Comparison of ENCODE assay signal across 19 cellular contexts in the genomic region with DNA sequence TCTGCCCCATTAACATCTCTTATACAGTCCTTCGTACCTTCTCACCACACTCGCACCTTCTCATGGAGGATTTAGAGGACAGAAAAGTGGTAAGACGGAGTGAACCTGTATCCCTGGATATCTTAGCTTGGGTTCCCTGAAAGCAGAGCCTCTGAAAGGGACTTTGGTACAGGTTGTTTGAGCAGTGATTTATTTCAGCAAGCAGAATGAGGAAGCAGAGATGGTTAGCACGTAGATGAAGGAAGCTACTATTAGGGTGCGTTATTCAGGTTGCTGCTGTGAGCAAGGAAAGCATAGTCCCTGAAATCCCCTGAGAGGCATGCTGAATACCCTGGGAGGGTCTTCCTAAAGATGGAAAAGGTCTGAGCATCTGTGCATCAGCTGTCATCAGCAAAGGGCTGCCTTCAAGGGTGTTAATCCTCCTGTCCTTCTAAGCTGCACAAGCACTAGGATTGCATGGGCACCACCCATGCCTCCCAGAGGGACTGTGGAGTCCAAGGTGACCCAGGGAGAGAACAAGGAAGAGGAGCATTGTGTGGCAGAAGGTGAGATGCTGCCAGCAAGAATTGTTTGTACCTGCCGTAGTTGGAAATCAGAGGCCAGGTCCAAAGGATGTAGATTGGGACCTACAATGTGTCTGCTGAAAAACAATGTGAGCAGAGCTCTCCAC.
A peak's percentile ranks its signal among the peaks of the same experiment; 100 is the strongest.
DNase-seq lines count a peak whose midpoint lies in the region; ATAC-seq, FAIRE-seq and TF ChIP-seq lines count a peak whose summit lies in the region.
"Had no signal": no experiment of that assay in that cellular context is flagged by ENCODE, and none has a peak within 500 bp of the region (broad histone marks: within the 10 kb centered on the region; RNA-seq: fewer than 3 reads in every experiment).

No MANE protein-coding gene starts in this region.

- H3K4me3 ChIP-seq in bronchial epithelial cell (ENCODE audit: low read depth, low read length) = no peak overlapping the region
- H3K4me3 ChIP-seq: BLaER1, GM12878, GM23248 had no signal

- H3K36me3 ChIP-seq in bronchial epithelial cell (ENCODE audit: control insufficient read depth, insufficient read depth, low read length) = no peaks in the 10 kb centered on the region
- H3K36me3 ChIP-seq: BLaER1 had no signal

- no peaks in the 10 kb centered on the region for H3K27me3 ChIP-seq in bronchial epithelial cell (ENCODE audit: control insufficient read depth, insufficient read depth, low read length)
- H3K27me3 ChIP-seq: BLaER1 had no signal

- DNase-seq in NCI-H524 treated with DMSO at 0.1 percent for 48 hours (lab: John Stamatoyannopoulos, UW) = peak; percentile 69
- DNase-seq in bronchial epithelial cell (ENCODE audit: low read depth) = no peak
- peak in 1 of 2 donors; percentile 28 for DNase-seq in left colon
- no peak for DNase-seq in Kasumi-1 (lab: John Stamatoyannopoulos, UW)
- DNase-seq in pons (ENCODE audit: low spot score) = no peak
- no peak for DNase-seq in midbrain (lab: John Stamatoyannopoulos, UW)
- DNase-seq: Caco-2; CD4-positive, CD25-positive, alpha-beta regulatory T cell; CD8-positive, alpha-beta T cell; DMS 273 treated with DMSO at 0.1 percent for 48 hours; DMS79; EL; GDM1; GM23248; H9 had no signal

- peak; percentile 58 for FAIRE-seq in bronchial epithelial cell (lab: Jason Lieb, UNC)
- FAIRE-seq: GM12878, GM19239 had no signal

- peak; percentile 82 for ATAC-seq in left colon
- ATAC-seq: CD8-positive, alpha-beta T cell; GM12878; HCT116 had no signal

- intact Hi-C loops in left colon (cut with DNase I, micrococcal nuclease) = no loop called here

- no peak for TF ChIP-seq CTCF in bronchial epithelial cell (IDR thresholded peaks at IDR 0.05; ENCODE audit: insufficient read depth, low read length, severe bottlenecking)
